ENCODE assay signal across 11 cellular contexts in the genomic region with DNA sequence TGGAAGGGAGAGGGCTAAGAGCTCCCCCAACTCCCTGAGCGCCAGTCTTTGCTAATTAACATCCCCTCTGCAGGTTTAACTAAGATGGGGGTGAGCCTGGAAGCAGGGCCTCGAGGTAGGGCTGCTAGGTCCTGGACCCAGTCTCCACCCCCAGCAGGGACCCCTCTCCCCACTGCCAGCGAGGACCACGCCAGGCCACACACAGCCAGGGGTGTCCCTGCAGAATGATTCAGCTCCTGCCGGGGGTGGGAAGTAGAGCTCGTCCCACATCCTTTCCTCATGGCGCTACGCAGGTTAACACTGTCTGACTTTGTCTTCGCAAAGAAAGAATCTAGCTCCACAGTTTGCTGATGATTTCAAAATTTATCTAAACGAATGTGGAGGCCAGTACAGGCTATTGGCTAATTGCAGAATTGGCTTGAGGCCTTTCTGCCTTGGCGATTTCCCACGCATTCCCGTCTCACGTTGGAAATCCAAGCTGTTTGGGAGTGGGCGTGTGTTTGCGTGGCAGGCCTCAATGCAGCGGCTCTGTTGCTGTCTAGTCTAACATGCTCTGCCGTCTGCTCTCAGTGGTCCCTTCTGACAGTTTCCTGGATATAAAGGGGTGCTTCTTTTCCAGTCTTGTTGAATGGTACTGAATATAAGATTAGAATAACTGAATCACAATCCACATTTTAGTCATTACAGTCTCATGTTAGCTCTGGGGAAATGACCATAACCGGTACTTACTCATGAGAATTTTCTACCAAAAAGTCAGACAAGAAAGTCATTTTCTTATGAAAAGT.
DNase-seq lines count a peak whose midpoint lies in the region; ATAC-seq and TF ChIP-seq lines count a peak whose summit lies in the region.
"Had no signal": no experiment of that assay in that cellular context is flagged by ENCODE, and none has a peak within 500 bp of the region (broad histone marks: within the 10 kb centered on the region; RNA-seq: fewer than 3 reads in every experiment).

No MANE protein-coding gene starts in this region.

- H3K4me1 Mint-ChIP-seq in activated CD4-positive, alpha-beta T cell treated with anti-CD3 and anti-CD28 coated beads, Interleukin-2, amount 10 ng/mL, durations not matched to agents 24 days and 14 days = peaks cover 16% of the 10 kb centered on the region
- H3K4me1 Mint-ChIP-seq in activated naive CD8-positive, alpha-beta T cell treated with anti-CD3 and anti-CD28 coated beads, Interleukin-2, amount 50 U/mL, for 24 hours = peaks cover 35% of the 10 kb centered on the region
- H3K4me1 Mint-ChIP-seq in stimulated activated naive CD8-positive, alpha-beta T cell treated with anti-CD3 and anti-CD28 coated beads, Interleukin-15, Interleukin-2, amounts not matched to agents 100 ng/mL and 50 ng/mL, for 24 hours (ENCODE audit: low read depth) = peaks cover 31% of the 10 kb centered on the region

- DNase-seq in activated CD4-positive, alpha-beta T cell treated with anti-CD3 and anti-CD28 coated beads, Interleukin-2, amount 10 ng/mL, durations not matched to agents 24 days and 14 days = no peak
- DNase-seq in activated CD4-positive, alpha-beta T cell treated with anti-CD3 and anti-CD28 coated beads for 1 hour = no peak
- peak; percentile 35 for DNase-seq in activated naive CD8-positive, alpha-beta T cell treated with anti-CD3 and anti-CD28 coated beads, Interleukin-2, amount 50 U/mL, for 24 hours
- DNase-seq in mucosa of gallbladder (ENCODE audit: low spot score) (peak; percentile 31), H4 (ENCODE audit: low spot score) (no peak), colonic mucosa (no peak), mesenteric fat pad (ENCODE audit: low spot score) (no peak)
- DNase-seq: activated CD4-positive, CD25-positive, alpha-beta regulatory T cell treated with anti-CD3 and anti-CD28 coated beads, Interleukin-2, amount 50 U/mL, for 72 hours; DMS 273 treated with DMSO at 0.1 percent for 48 hours had no signal

- H3K9me3 Mint-ChIP-seq in activated CD4-positive, alpha-beta T cell treated with anti-CD3 and anti-CD28 coated beads, Interleukin-2, amount 10 ng/mL, durations not matched to agents 24 days and 14 days = no peaks in the 10 kb centered on the region
- no peaks in the 10 kb centered on the region for H3K9me3 Mint-ChIP-seq in activated naive CD8-positive, alpha-beta T cell treated with anti-CD3 and anti-CD28 coated beads, Interleukin-2, amount 50 U/mL, for 24 hours
- H3K9me3 Mint-ChIP-seq in stimulated activated naive CD8-positive, alpha-beta T cell treated with anti-CD3 and anti-CD28 coated beads, Interleukin-15, Interleukin-2, amounts not matched to agents 100 ng/mL and 50 ng/mL, for 24 hours = no peaks in the 10 kb centered on the region

- H3K27ac Mint-ChIP-seq in activated CD4-positive, alpha-beta T cell treated with anti-CD3 and anti-CD28 coated beads, Interleukin-2, amount 10 ng/mL, durations not matched to agents 24 days and 14 days = peak overlapping the region; percentile 88
- peak overlapping the region; percentile 97 for H3K27ac Mint-ChIP-seq in activated naive CD8-positive, alpha-beta T cell treated with anti-CD3 and anti-CD28 coated beads, Interleukin-2, amount 50 U/mL, for 24 hours
- peak overlapping the region; percentile 98 for H3K27ac Mint-ChIP-seq in stimulated activated naive CD8-positive, alpha-beta T cell treated with anti-CD3 and anti-CD28 coated beads, Interleukin-15, Interleukin-2, amounts not matched to agents 100 ng/mL and 50 ng/mL, for 24 hours

- H3K36me3 ChIP-seq in colonic mucosa = no peaks in the 10 kb centered on the region

- no peak overlapping the region for H3K4me3 ChIP-seq in colonic mucosa
- H3K4me3 ChIP-seq: SK-N-MC had no signal

- intact Hi-C loops in activated CD4-positive, alpha-beta T cell treated with anti-CD3 and anti-CD28 coated beads, Interleukin-2, amount 10 ng/mL, durations not matched to agents 24 days and 14 days (cut with micrococcal nuclease) = loop anchor here (1.0 to 5.0 kb wide), 3 partner anchors 16 to 36 kb away; no protein-coding TSS in a partner anchor
- intact Hi-C loops in colonic mucosa (cut with DNase I) = no loop called here

- peak; percentile 95 for ATAC-seq in activated naive CD8-positive, alpha-beta T cell treated with anti-CD3 and anti-CD28 coated beads, Interleukin-2, amount 50 U/mL, for 24 hours

- no peaks in the 10 kb centered on the region for H3K9me3 ChIP-seq in colonic mucosa

- H3K27me3 ChIP-seq in colonic mucosa = no peaks in the 10 kb centered on the region

- peak overlapping the region; percentile 27 for H3K4me3 Mint-ChIP-seq in activated CD4-positive, alpha-beta T cell treated with anti-CD3 and anti-CD28 coated beads, Interleukin-2, amount 10 ng/mL, durations not matched to agents 24 days and 14 days
- H3K4me3 Mint-ChIP-seq in activated naive CD8-positive, alpha-beta T cell treated with anti-CD3 and anti-CD28 coated beads, Interleukin-2, amount 50 U/mL, for 24 hours = peak overlapping the region; percentile 61
- peak overlapping the region; percentile 69 for H3K4me3 Mint-ChIP-seq in stimulated activated naive CD8-positive, alpha-beta T cell treated with anti-CD3 and anti-CD28 coated beads, Interleukin-15, Interleukin-2, amounts not matched to agents 100 ng/mL and 50 ng/mL, for 24 hours

- no peaks in the 10 kb centered on the region for H3K27me3 Mint-ChIP-seq in activated CD4-positive, alpha-beta T cell treated with anti-CD3 and anti-CD28 coated beads, Interleukin-2, amount 10 ng/mL, durations not matched to agents 24 days and 14 days
- no peaks in the 10 kb centered on the region for H3K27me3 Mint-ChIP-seq in activated naive CD8-positive, alpha-beta T cell treated with anti-CD3 and anti-CD28 coated beads, Interleukin-2, amount 50 U/mL, for 24 hours
- H3K27me3 Mint-ChIP-seq in stimulated activated naive CD8-positive, alpha-beta T cell treated with anti-CD3 and anti-CD28 coated beads, Interleukin-15, Interleukin-2, amounts not matched to agents 100 ng/mL and 50 ng/mL, for 24 hours = no peaks in the 10 kb centered on the region

- no peak overlapping the region for H3K9ac ChIP-seq in colonic mucosa (ENCODE audit: low read depth in 2 of 2, low read length in 2 of 2)

- TF ChIP-seq CTCF in colonic mucosa (IDR thresholded peaks at IDR 0.05) = no peak

- no peaks in the 10 kb centered on the region for H3K36me3 Mint-ChIP-seq in activated CD4-positive, alpha-beta T cell treated with anti-CD3 and anti-CD28 coated beads, Interleukin-2, amount 10 ng/mL, durations not matched to agents 24 days and 14 days (ENCODE audit: low read depth)
- H3K36me3 Mint-ChIP-seq in activated naive CD8-positive, alpha-beta T cell treated with anti-CD3 and anti-CD28 coated beads, Interleukin-2, amount 50 U/mL, for 24 hours (ENCODE audit: low read depth) = peaks cover 12% of the 10 kb centered on the region
- peaks cover 15% of the 10 kb centered on the region for H3K36me3 Mint-ChIP-seq in stimulated activated naive CD8-positive, alpha-beta T cell treated with anti-CD3 and anti-CD28 coated beads, Interleukin-15, Interleukin-2, amounts not matched to agents 100 ng/mL and 50 ng/mL, for 24 hours (ENCODE audit: low read depth)

- H3K4me1 ChIP-seq in colonic mucosa = no peaks in the 10 kb centered on the region

- no peak overlapping the region for H3K27ac ChIP-seq in colonic mucosa
- H3K27ac ChIP-seq: SK-N-MC had no signal

Comparison
In these comparisons a context has a peak if more than half of its experiments do, and no peak if none do; other contexts are left out.
1. DNase-seq: peak in activated naive CD8-positive, alpha-beta T cell treated with anti-CD3 and anti-CD28 coated beads, Interleukin-2, amount 50 U/mL, for 24 hours (single experiment) and mucosa of gallbladder (single experiment); none in activated CD4-positive, alpha-beta T cell treated with anti-CD3 and anti-CD28 coated beads, Interleukin-2, amount 10 ng/mL, durations not matched to agents 24 days and 14 days (single experiment), activated CD4-positive, alpha-beta T cell treated with anti-CD3 and anti-CD28 coated beads for 1 hour (single experiment), H4 (single experiment), colonic mucosa (single experiment) and mesenteric fat pad (single experiment).
2. Peak in every context shown above with its lines, with median percentiles within 50 percentile points of each other: H3K27ac Mint-ChIP-seq and H3K4me3 Mint-ChIP-seq.